Comparison of ENCODE assay signal across 8 cellular contexts in the genomic region with DNA sequence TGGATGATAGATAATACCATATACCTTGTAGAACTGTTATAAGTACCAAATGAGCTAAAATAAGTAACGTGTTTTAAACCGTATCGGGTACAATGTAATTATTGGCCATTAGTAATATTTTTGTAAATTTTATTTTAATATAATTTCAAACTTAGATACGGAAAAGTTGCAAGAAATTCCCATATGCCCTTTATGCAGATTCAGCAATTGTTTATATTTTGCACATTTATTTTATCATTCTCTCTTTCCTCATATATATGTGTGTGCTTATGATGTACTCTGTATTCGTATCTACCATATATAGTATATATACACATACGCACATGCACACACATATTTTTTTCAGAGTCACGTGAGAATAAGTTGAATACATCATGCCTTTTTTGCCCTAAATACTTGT.
"Had no signal": no experiment of that assay in that cellular context is flagged by ENCODE, and none has a peak within 500 bp of the region (broad histone marks: within the 10 kb centered on the region; RNA-seq: fewer than 3 reads in every experiment).

No MANE protein-coding gene starts in this region.

- H2AFZ ChIP-seq: GM23248 had no signal

- H3K9me3 ChIP-seq: HAP-1 had no signal

- DNase-seq: GM23248, GOT3, H7, HFFc6, KG1 had no signal

- ATAC-seq: HCT116 had no signal

- H3K4me3 ChIP-seq: GM23248, HAP-1 had no signal

- H3K36me3 ChIP-seq: HAP-1 had no signal

- H3K9ac ChIP-seq: GM23248 had no signal

- H3K27ac ChIP-seq: GM23248, HL-60 had no signal
